Comparison of ENCODE assay signal across 1 cellular context in genomic region chr16:15887283-15887682, GRCh38.
TF ChIP-seq lines count a peak whose summit lies in the region.

No MANE protein-coding gene starts in this region.

TF ChIP-seq in HEK293, 187 proteins besides CTCF, POLR2A, EP300 and RAD21 (continued from another document):
- TF ChIP-seq PRDM6 (tag by site-specific recombination; IDR thresholded peaks at IDR 0.05): no peak
- no peak for TF ChIP-seq ZNF645 (tag by site-specific recombination; IDR thresholded peaks at IDR 0.05)
- no peak for TF ChIP-seq ZFHX2 (tag by site-specific recombination; conservative IDR thresholded peaks at IDR 0.05)
- no peak for TF ChIP-seq ZBTB49 (tag by site-specific recombination; IDR thresholded peaks at IDR 0.05; ENCODE audit: low read depth)
- no peak for TF ChIP-seq ZFP41 (tag by site-specific recombination; IDR thresholded peaks at IDR 0.05; ENCODE audit: borderline replicate concordance)
- no peak for TF ChIP-seq ZNF37A (tag by site-specific recombination; IDR thresholded peaks at IDR 0.05)
- TF ChIP-seq ZNF112 (tag by site-specific recombination; IDR thresholded peaks at IDR 0.05): no peak
- no peak for TF ChIP-seq GLI4 (tag by site-specific recombination; IDR thresholded peaks at IDR 0.05)
